15 cellular contexts compared by ENCODE assay signal in the genomic region with DNA sequence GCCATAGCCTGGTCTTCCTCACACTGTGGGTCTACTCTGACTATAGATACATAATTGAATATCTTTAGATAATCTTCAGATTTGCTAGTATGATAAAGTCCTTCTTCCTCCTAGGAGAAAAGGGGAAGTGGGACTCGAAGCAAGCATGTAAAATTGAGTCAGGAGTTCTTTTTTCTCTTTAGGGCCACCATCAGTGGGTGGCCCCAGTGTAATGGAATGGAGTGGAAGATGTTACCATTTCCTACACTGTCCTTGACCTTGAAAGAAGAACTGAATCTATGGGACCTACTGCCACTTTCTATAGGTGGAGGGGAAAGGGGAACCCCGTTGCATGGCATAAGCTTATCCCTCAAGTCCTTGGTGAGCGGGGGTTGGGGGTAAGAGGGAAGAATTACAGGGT. TPM values are rescaled to one million over a fixed set of nuclear protein-coding genes. Genes with fewer than 3 reads are reported as not detected.
DNase-seq lines count a peak whose midpoint lies in the region; ATAC-seq and TF ChIP-seq lines count a peak whose summit lies in the region.
"Had no signal": no experiment of that assay in that cellular context is flagged by ENCODE, and none has a peak within 500 bp of the region (broad histone marks: within the 10 kb centered on the region; RNA-seq: fewer than 3 reads in every experiment).

No MANE protein-coding gene starts in this region.

- H3K36me3 ChIP-seq in left ventricle myocardium inferior, result no peaks in the 10 kb centered on the region

- H3K4me3 ChIP-seq in left ventricle myocardium inferior, result no peak overlapping the region
- H3K4me3 ChIP-seq: smooth muscle cell had no signal

- peaks cover 75% of the 10 kb centered on the region for H3K4me1 Mint-ChIP-seq in activated CD4-positive, alpha-beta memory T cell treated with anti-CD3 and anti-CD28 coated beads, Interleukin-2, amount 10 ng/mL, durations not matched to agents 7 days and 5 days

- no peak overlapping the region for H3K4me3 Mint-ChIP-seq in activated CD4-positive, alpha-beta memory T cell treated with anti-CD3 and anti-CD28 coated beads, Interleukin-2, amount 10 ng/mL, durations not matched to agents 7 days and 5 days
- H3K4me3 Mint-ChIP-seq: brain had no signal

- peak; percentile 22 for ATAC-seq in GM18511 (IDR thresholded peaks at IDR 0.05; ENCODE audit: unreplicated experiment)
- no peak for ATAC-seq in HG03139 (IDR thresholded peaks at IDR 0.05; ENCODE audit: unreplicated experiment)

- H3K9me3 Mint-ChIP-seq in activated CD4-positive, alpha-beta memory T cell treated with anti-CD3 and anti-CD28 coated beads, Interleukin-2, amount 10 ng/mL, durations not matched to agents 7 days and 5 days, result no peaks in the 10 kb centered on the region

- no peaks in the 10 kb centered on the region for H3K4me1 ChIP-seq in left ventricle myocardium inferior
- H3K4me1 ChIP-seq: parathyroid adenoma had no signal

- CTCF ChIA-PET in activated CD4-positive, alpha-beta memory T cell treated with anti-CD3 and anti-CD28 coated beads, Interleukin-2, amount 10 ng/mL, durations not matched to agents 7 days and 5 days (lab: Charles Lee), result interaction anchor here (2.1 kb wide), 1 partner anchor 50 kb away, joined by 5 read pairs; no protein-coding TSS in a partner anchor

- POLR2A ChIA-PET in activated CD4-positive, alpha-beta memory T cell treated with anti-CD3 and anti-CD28 coated beads, Interleukin-2, amount 10 ng/mL, durations not matched to agents 7 days and 5 days (lab: Charles Lee), result interaction anchor here (3.0 to 3.7 kb wide), 2 partner anchors 8 to 44 kb away, joined by 17 to 52 read pairs; partner anchors contain the start of gene SUB1

- DNase-seq in AML-193 (lab: John Stamatoyannopoulos, UW) (peak; percentile 56 to 60), NAMALWA (ENCODE audit: low spot score) (peak; percentile 27), COLO668 (lab: John Stamatoyannopoulos, UW; ENCODE audit: unreplicated experiment) (no peak), GM19238 (ENCODE audit: insufficient read length, low spot score) (no peak), left ventricle myocardium inferior (no peak)
- no peak for DNase-seq in activated CD4-positive, alpha-beta memory T cell treated with anti-CD3 and anti-CD28 coated beads, Interleukin-2, amount 10 ng/mL, durations not matched to agents 7 days and 5 days
- DNase-seq: activated CD4-positive, alpha-beta T cell treated with anti-CD3 and anti-CD28 coated beads, Interleukin-2, amount 50 U/mL, for 48 hours; activated gamma-delta T cell treated with Interleukin-2 at 50 U/mL for 16 hours; NCI-H1417; NCI-H226 had no signal

- H3K9me3 ChIP-seq in left ventricle myocardium inferior (replicated peaks), result no peaks in the 10 kb centered on the region

- peak overlapping the region; percentile 36 for H3K27ac Mint-ChIP-seq in activated CD4-positive, alpha-beta memory T cell treated with anti-CD3 and anti-CD28 coated beads, Interleukin-2, amount 10 ng/mL, durations not matched to agents 7 days and 5 days
- H3K27ac Mint-ChIP-seq: brain had no signal

- H3K27ac ChIP-seq in left ventricle myocardium inferior (replicated peaks), result no peak overlapping the region
- H3K27ac ChIP-seq: parathyroid adenoma had no signal

- TF ChIP-seq CTCF in left ventricle myocardium inferior (IDR thresholded peaks at IDR 0.05; ENCODE audit: borderline replicate concordance), result no peak

- H3K27me3 ChIP-seq in left ventricle myocardium inferior (ENCODE audit: low read depth), result no peaks in the 10 kb centered on the region

- no peaks in the 10 kb centered on the region for H3K27me3 Mint-ChIP-seq in activated CD4-positive, alpha-beta memory T cell treated with anti-CD3 and anti-CD28 coated beads, Interleukin-2, amount 10 ng/mL, durations not matched to agents 7 days and 5 days

- H3K36me3 Mint-ChIP-seq in activated CD4-positive, alpha-beta memory T cell treated with anti-CD3 and anti-CD28 coated beads, Interleukin-2, amount 10 ng/mL, durations not matched to agents 7 days and 5 days (ENCODE audit: low read depth), result peaks cover 49% of the 10 kb centered on the region

- intact Hi-C loops in left ventricle myocardium inferior (cut with micrococcal nuclease), result no loop called here

RNA-seq across cellular contexts. Expression of gene SUB1, which starts 44.9 kb away (rescaled TPM):
- 100 to 1,000 TPM; 603 to 618 TPM for total RNA-seq in activated CD4-positive, alpha-beta memory T cell treated with anti-CD3 and anti-CD28 coated beads, Interleukin-2, amount 10 ng/mL, durations not matched to agents 7 days and 5 days
- total RNA-seq in left ventricle myocardium inferior, result 222 TPM

Comparison
In these comparisons a context has a peak if more than half of its experiments do, and no peak if none do; other contexts are left out.
1. DNase-seq: peak in AML-193 (2 of 2) and NAMALWA (single experiment); none in activated CD4-positive, alpha-beta memory T cell treated with anti-CD3 and anti-CD28 coated beads, Interleukin-2, amount 10 ng/mL, durations not matched to agents 7 days and 5 days (single experiment), COLO668 (single experiment), GM19238 (single experiment) and left ventricle myocardium inferior (single experiment).